Comparison of ENCODE assay signal across 8 cellular contexts in genomic region chr12:79935624-79936040, GRCh38. TPM values are rescaled to one million over a fixed set of nuclear protein-coding genes. Genes with fewer than 3 reads are reported as not detected.
A peak's percentile ranks its signal among the peaks of the same experiment; 100 is the strongest.
DNase-seq lines count a peak whose midpoint lies in the region; ATAC-seq and TF ChIP-seq lines count a peak whose summit lies in the region.

No MANE protein-coding gene starts in this region.

- no peaks in the 10 kb centered on the region for H3K36me3 ChIP-seq in GM06990 (ENCODE audit: control insufficient read depth, insufficient read depth, low read length)
- no peaks in the 10 kb centered on the region for H3K36me3 ChIP-seq in HUES48 (ENCODE audit: control insufficient read depth, insufficient read depth, low read length)
- H3K36me3 ChIP-seq in heart left ventricle: no peaks in the 10 kb centered on the region

- H3K4me3 ChIP-seq in GM06990 (replicated peaks; ENCODE audit: low read depth, low read length) (peak overlapping the region; percentile 100), HUES48 (ENCODE audit: low read depth, low read length) (peak overlapping the region; percentile 100), WI38 (ENCODE audit: low read depth, low read length) (peak overlapping the region; percentile 81), heart left ventricle (peak overlapping the region; percentile 57 to 98 (median 90)), retinal pigment epithelial cell (ENCODE audit: low read length) (peak overlapping the region; percentile 93)

- intact Hi-C loops in heart left ventricle (cut with DNase I): loop anchor here in 9 of 10 donors (1.0 to 10.0 kb wide), 14 partner anchors 111 to 381 kb away; partner anchors contain the start of gene PAWR (in 1 of the 9)

- H3K27ac ChIP-seq in HUES48 (ENCODE audit: low read depth, low read length) (peak overlapping the region; percentile 99), heart left ventricle (peak overlapping the region; percentile 95 to 99 (median 97))

- H3K9ac ChIP-seq in HUES48 (ENCODE audit: low read depth, low read length): peak overlapping the region; percentile 99

- DNase-seq in GM06990 (ENCODE audit: extremely low read depth, insufficient read length): no peak
- DNase-seq in heart left ventricle: no peak
- DNase-seq in retinal pigment epithelial cell (ENCODE audit: low read depth): no peak
- DNase-seq in epidermal melanocyte (ENCODE audit: insufficient read length, low spot score): no peak
- DNase-seq in GM19240 (ENCODE audit: insufficient read length, low spot score): no peak

- H3K9me3 ChIP-seq in HUES48 (ENCODE audit: control insufficient read depth, insufficient read depth, low read length) (no peaks in the 10 kb centered on the region), heart left ventricle (no peaks in the 10 kb centered on the region)

- no peaks in the 10 kb centered on the region for H3K27me3 ChIP-seq in GM06990 (replicated peaks; ENCODE audit: control insufficient read depth, insufficient read depth, low read length)
- H3K27me3 ChIP-seq in HUES48 (ENCODE audit: control insufficient read depth, insufficient read depth, low read length): no peaks in the 10 kb centered on the region
- no peaks in the 10 kb centered on the region for H3K27me3 ChIP-seq in heart left ventricle

- WGBS in heart left ventricle, 4 donors: 0 to 1% (median 0%) methylated on average over 6 of the region's 6 CpGs

- TF ChIP-seq CTCF in GM06990 (IDR thresholded peaks at IDR 0.05; ENCODE audit: insufficient read depth, low read length, poor library complexity, severe bottlenecking) (no peak), WI38 (IDR thresholded peaks at IDR 0.05; ENCODE audit: low read depth, low read length) (no peak), heart left ventricle (IDR thresholded peaks at IDR 0.05) (no peak), retinal pigment epithelial cell (conservative IDR thresholded peaks at IDR 0.05; ENCODE audit: low read depth, low read length) (no peak)

- ATAC-seq in GM21423 (IDR thresholded peaks at IDR 0.05; ENCODE audit: unreplicated experiment) (peak; percentile 21), heart left ventricle (peak in 3 of 4 donors; percentile 17 to 36 (median 27))

- TF ChIP-seq POLR2A in heart left ventricle (IDR thresholded peaks at IDR 0.05): no peak

- peaks cover 25% of the 10 kb centered on the region for H3K4me1 ChIP-seq in HUES48 (ENCODE audit: control insufficient read depth, insufficient read depth, low read length)
- H3K4me1 ChIP-seq in heart left ventricle: peaks cover 0 to 46% (median 35%) of the 10 kb centered on the region in 12 donors

RNA-seq across cellular contexts. Expression of gene PPP1R12A, which starts 0.7 kb away (rescaled TPM):
- total RNA-seq in heart left ventricle: 10 to 100 TPM; 42.3 to 77.8 (median 54.9) TPM
- 10 to 100 TPM; 16.8 to 20.0 TPM for polyA plus RNA-seq in heart left ventricle
